Comparison of ENCODE assay signal across 1 cellular context in genomic region chr4:73258668-73259551, GRCh38.
A peak's percentile ranks its signal among the peaks of the same experiment; 100 is the strongest.
TF ChIP-seq lines count a peak whose summit lies in the region.

Gene ANKRD17 (minus strand): TSS chr4:73258798. CDS start chr4:73258668, 130 bp downstream.

TF ChIP-seq in HepG2, 621 proteins besides CTCF, POLR2A, EP300 and RAD21 (continued from another document and continues in another):
- TF ChIP-seq PCBP1 (IDR thresholded peaks at IDR 0.05; ENCODE audit: borderline replicate concordance, low read depth, low read length) (peak; percentile 99), ELF4 (CRISPR knock-in tag; IDR thresholded peaks at IDR 0.05; ENCODE audit: borderline replicate concordance) (peak; percentile 75; the same call in 1 of the 2 replicates), BORCS8-MEF2B (CRISPR knock-in tag; IDR thresholded peaks at IDR 0.05) (no peak), KLF15 (CRISPR knock-in tag; IDR thresholded peaks at IDR 0.05; ENCODE audit: borderline replicate concordance) (no peak), CENPX (CRISPR knock-in tag; IDR thresholded peaks at IDR 0.05) (no peak), REL (CRISPR knock-in tag; conservative IDR thresholded peaks at IDR 0.05) (peak; percentile 65; the same call in 1 of the 2 replicates), SKIL (CRISPR knock-in tag; IDR thresholded peaks at IDR 0.05; ENCODE audit: borderline replicate concordance) (peak; percentile 37; the same call in 1 of the 2 replicates), HNRNPK (IDR thresholded peaks at IDR 0.05; ENCODE audit: low read depth, low read length, poor library complexity, severe bottlenecking) (peak; percentile 91), ZNF354B (CRISPR knock-in tag; IDR thresholded peaks at IDR 0.05) (no peak), ZNF263 (CRISPR knock-in tag; IDR thresholded peaks at IDR 0.05) (peak; percentile 96), KLF12 (CRISPR knock-in tag; IDR thresholded peaks at IDR 0.05; ENCODE audit: borderline replicate concordance) (peak; percentile 78; the same call in 1 of the 2 replicates), ARNT (IDR thresholded peaks at IDR 0.05) (no peak), ELF1 (CRISPR knock-in tag; IDR thresholded peaks at IDR 0.05) (peak; percentile 98), ZNF83 (CRISPR knock-in tag; IDR thresholded peaks at IDR 0.05; ENCODE audit: borderline replicate concordance) (peak; percentile 91; the same call in 1 of the 2 replicates), RXRB (CRISPR knock-in tag; IDR thresholded peaks at IDR 0.05; ENCODE audit: borderline replicate concordance) (peak; percentile 60; the same call in 1 of the 2 replicates), RBM39 (IDR thresholded peaks at IDR 0.05; ENCODE audit: low read depth, low read length, poor library complexity, severe bottlenecking) (peak; percentile 94), SNAPC4 (CRISPR knock-in tag; IDR thresholded peaks at IDR 0.05) (no peak; the same call in 1 of the 2 replicates), FOXP4 (CRISPR knock-in tag; IDR thresholded peaks at IDR 0.05) (peak; percentile 67; the same call in 1 of the 2 replicates), ZNF747 (CRISPR knock-in tag; IDR thresholded peaks at IDR 0.05; ENCODE audit: borderline replicate concordance) (peak; percentile 62; the same call in 1 of the 2 replicates), ZFY (CRISPR knock-in tag; IDR thresholded peaks at IDR 0.05) (peak; percentile 92), TIGD3 (CRISPR knock-in tag; IDR thresholded peaks at IDR 0.05; ENCODE audit: borderline replicate concordance) (no peak), IRF2 (CRISPR knock-in tag; IDR thresholded peaks at IDR 0.05) (peak; percentile 93), ELK4 (CRISPR knock-in tag; IDR thresholded peaks at IDR 0.05; ENCODE audit: borderline replicate concordance) (peak; percentile 95; the same call in 1 of the 2 replicates), RERE (CRISPR knock-in tag; IDR thresholded peaks at IDR 0.05; ENCODE audit: low read depth) (no peak), ZNF550 (CRISPR knock-in tag; IDR thresholded peaks at IDR 0.05; ENCODE audit: borderline replicate concordance) (0 out of 2 replicates have a peak, but pooled peaks have one; percentile 52), ZNF672 (CRISPR knock-in tag; IDR thresholded peaks at IDR 0.05) (no peak), PRDM4 (CRISPR knock-in tag; IDR thresholded peaks at IDR 0.05; ENCODE audit: borderline replicate concordance) (no peak), KLF11 (CRISPR knock-in tag; IDR thresholded peaks at IDR 0.05) (no peak; the same call in 1 of the 2 replicates), IRF9 (CRISPR knock-in tag; IDR thresholded peaks at IDR 0.05; ENCODE audit: borderline replicate concordance) (peak; percentile 59), ZNF766 (CRISPR knock-in tag; IDR thresholded peaks at IDR 0.05; ENCODE audit: borderline replicate concordance) (peak; percentile 55), UBTF (CRISPR knock-in tag; IDR thresholded peaks at IDR 0.05) (peak; percentile 87)
